ENCODE assay signal across 12 cellular contexts in the genomic region with DNA sequence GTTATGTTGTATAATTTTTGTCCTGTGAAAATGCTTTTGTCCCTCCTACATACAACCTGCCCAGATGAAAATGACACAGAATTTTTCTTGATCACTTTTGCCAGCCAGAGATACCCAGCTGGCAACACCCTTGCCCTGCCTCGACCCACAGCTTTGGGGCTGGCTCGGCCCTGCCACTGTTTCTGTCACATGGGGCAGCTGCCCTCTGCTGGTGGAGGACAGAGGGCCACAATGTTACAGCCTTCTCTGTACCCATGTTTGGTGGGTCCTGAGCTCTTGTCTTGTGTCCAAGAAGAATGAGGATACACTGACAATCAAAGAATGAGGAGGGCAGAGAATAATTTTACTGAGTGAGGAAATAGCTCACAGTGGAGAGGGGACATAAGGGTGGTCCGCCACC. TPM values are rescaled to one million over a fixed set of nuclear protein-coding genes. Genes with fewer than 3 reads are reported as not detected.
DNase-seq lines count a peak whose midpoint lies in the region; ATAC-seq and TF ChIP-seq lines count a peak whose summit lies in the region.
"Had no signal": no experiment of that assay in that cellular context is flagged by ENCODE, and none has a peak within 500 bp of the region (broad histone marks: within the 10 kb centered on the region; RNA-seq: fewer than 3 reads in every experiment).

No MANE protein-coding gene starts in this region.

- no peaks in the 10 kb centered on the region for H3K4me1 ChIP-seq in colonic mucosa
- H3K4me1 ChIP-seq: BLaER1 treated with 17β-estradiol and CSF1 and Interleukin-3, amounts not matched to agents 10 nM and 100 nM had no signal

- no peak overlapping the region for H3K4me3 ChIP-seq in MG63
- no peak overlapping the region for H3K4me3 ChIP-seq in colonic mucosa
- H3K4me3 ChIP-seq: BLaER1 treated with 17β-estradiol and CSF1 and Interleukin-3, amounts not matched to agents 10 nM and 100 nM had no signal

- no peaks in the 10 kb centered on the region for H3K9me3 ChIP-seq in MG63
- H3K9me3 ChIP-seq in colonic mucosa = no peaks in the 10 kb centered on the region

- peak; percentile 24 for DNase-seq in activated CD4-positive, alpha-beta T cell treated with anti-CD3 and anti-CD28 coated beads for 36 hours
- DNase-seq in activated CD4-positive, alpha-beta T cell treated with anti-CD3 and anti-CD28 coated beads for 4 hours = no peak
- DNase-seq in MG63 (peak; percentile 1), colonic mucosa (peak; percentile 19), posterior cingulate gyrus (peak in 6 of 10 donors; percentile 1 to 64 (median 24)), KG1 (lab: John Stamatoyannopoulos, UW) (no peak)

- H3K27me3 Mint-ChIP-seq in activated CD4-positive, alpha-beta T cell treated with anti-CD3 and anti-CD28 coated beads for 36 hours = peaks cover 3% of the 10 kb centered on the region

- H3K9ac ChIP-seq in colonic mucosa (ENCODE audit: low read depth in 2 of 2, low read length in 2 of 2) = no peak overlapping the region
- H3K9ac ChIP-seq: BLaER1 treated with 17β-estradiol and CSF1 and Interleukin-3, amounts not matched to agents 10 nM and 100 nM had no signal

- POLR2A ChIA-PET in activated CD4-positive, alpha-beta T cell treated with anti-CD3 and anti-CD28 coated beads for 36 hours (lab: Charles Lee) = no interaction called here

- TF ChIP-seq CTCF in colonic mucosa (IDR thresholded peaks at IDR 0.05) = peak; percentile 20

- no peaks in the 10 kb centered on the region for H3K36me3 ChIP-seq in MG63
- H3K36me3 ChIP-seq in colonic mucosa = no peaks in the 10 kb centered on the region
- H3K36me3 ChIP-seq: BLaER1 treated with 17β-estradiol and CSF1 and Interleukin-3, amounts not matched to agents 10 nM and 100 nM had no signal

- H3K4me3 Mint-ChIP-seq in activated CD4-positive, alpha-beta T cell treated with anti-CD3 and anti-CD28 coated beads for 36 hours = no peak overlapping the region

- no peak overlapping the region for H3K27ac Mint-ChIP-seq in activated CD4-positive, alpha-beta T cell treated with anti-CD3 and anti-CD28 coated beads for 36 hours

- no peak overlapping the region for H3K27ac ChIP-seq in colonic mucosa
- H3K27ac ChIP-seq: BLaER1 treated with 17β-estradiol and CSF1 and Interleukin-3, amounts not matched to agents 10 nM and 100 nM had no signal

- H3K9me3 Mint-ChIP-seq in activated CD4-positive, alpha-beta T cell treated with anti-CD3 and anti-CD28 coated beads for 36 hours (ENCODE audit: low read depth) = no peaks in the 10 kb centered on the region

- H3K4me1 Mint-ChIP-seq in activated CD4-positive, alpha-beta T cell treated with anti-CD3 and anti-CD28 coated beads for 36 hours = no peaks in the 10 kb centered on the region

- no peaks in the 10 kb centered on the region for H3K36me3 Mint-ChIP-seq in activated CD4-positive, alpha-beta T cell treated with anti-CD3 and anti-CD28 coated beads for 36 hours (ENCODE audit: low read depth)

- ATAC-seq in activated CD4-positive, alpha-beta T cell treated with anti-CD3 and anti-CD28 coated beads for 36 hours = no peak
- ATAC-seq in GM18520 (IDR thresholded peaks at IDR 0.05; ENCODE audit: unreplicated experiment) (no peak), HG03378 (IDR thresholded peaks at IDR 0.05; ENCODE audit: unreplicated experiment) (no peak)
- ATAC-seq: activated CD4-positive, CD25-positive, alpha-beta regulatory T cell treated with anti-CD3 and anti-CD28 coated beads, Interleukin-2, amount 50 U/mL, for 24 hours had no signal

- H3K27me3 ChIP-seq in MG63 (no peaks in the 10 kb centered on the region), colonic mucosa (no peaks in the 10 kb centered on the region)

- intact Hi-C loops in activated CD4-positive, alpha-beta T cell treated with anti-CD3 and anti-CD28 coated beads for 36 hours (cut with DNase I, micrococcal nuclease) = loop anchor here in 1 of 2 experiments (5.0 kb wide), 1 partner anchor 249 kb away; no protein-coding TSS in a partner anchor
- intact Hi-C loops in colonic mucosa (cut with DNase I) = no loop called here
- intact Hi-C loops in posterior cingulate gyrus (cut with DNase I) = no loop called here

- CTCF ChIA-PET in activated CD4-positive, alpha-beta T cell treated with anti-CD3 and anti-CD28 coated beads for 36 hours (lab: Charles Lee) = interaction anchor here (0.8 to 1.2 kb wide), 2 partner anchors 194 to 240 kb away, joined by 3 to 4 read pairs; no protein-coding TSS in a partner anchor

RNA-seq across cellular contexts. Expression of gene BMP15, which starts 31.1 kb away (rescaled TPM):
- not detected for total RNA-seq in activated CD4-positive, alpha-beta T cell treated with anti-CD3 and anti-CD28 coated beads for 36 hours
- not detected in 2 replicates for total RNA-seq in MG63 (2014; rRNA removed; shearing (Covaris generic); ENCODE audit: low replicate concordance)
- total RNA-seq in colonic mucosa = not detected
- total RNA-seq: cerebellum, urinary bladder had no signal

Comparison
In these comparisons a context has a peak if more than half of its experiments do, and no peak if none do; other contexts are left out.
1. DNase-seq: peak in activated CD4-positive, alpha-beta T cell treated with anti-CD3 and anti-CD28 coated beads for 36 hours (single experiment), MG63 (single experiment), colonic mucosa (single experiment) and posterior cingulate gyrus (6 of 10); none in activated CD4-positive, alpha-beta T cell treated with anti-CD3 and anti-CD28 coated beads for 4 hours (0 of 2) and KG1 (single experiment).